Comparison of ENCODE assay signal across 8 cellular contexts in the genomic region with DNA sequence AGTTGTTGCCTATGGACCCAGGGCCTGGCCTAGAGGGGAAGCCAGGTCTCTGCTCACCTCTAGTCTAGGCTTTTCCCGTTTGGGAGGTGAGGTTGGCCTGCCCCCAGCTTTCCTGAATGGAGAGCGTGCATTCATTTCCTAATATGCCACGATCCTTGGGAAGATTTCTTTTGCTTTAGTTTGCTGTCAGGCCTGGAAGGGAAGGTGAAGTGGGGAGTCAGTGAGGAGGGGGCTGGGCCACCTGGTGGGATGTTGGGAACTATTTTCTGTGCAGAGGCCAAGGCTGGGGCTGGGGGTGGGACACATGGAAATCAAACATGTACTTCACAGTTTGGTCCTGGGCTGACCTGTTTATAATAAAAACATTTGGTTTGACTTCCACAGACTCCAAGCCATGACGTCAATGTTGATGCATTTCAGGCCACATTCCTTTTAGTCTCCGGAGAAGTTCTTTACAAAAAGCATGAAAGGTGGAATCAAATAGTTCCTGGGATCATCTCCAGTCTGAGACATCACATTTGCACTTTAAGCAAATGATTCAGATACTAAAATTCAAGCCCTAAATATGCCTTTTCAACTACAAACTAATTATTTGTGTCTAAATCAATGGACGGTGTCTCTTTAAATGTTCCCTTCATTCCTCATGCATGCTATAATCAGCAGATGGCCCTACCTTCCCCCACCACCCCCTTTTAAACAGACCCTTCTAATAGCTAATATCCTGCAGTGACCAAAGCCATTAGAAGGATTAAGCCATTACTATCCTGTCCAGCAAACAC. TPM values are rescaled to one million over a fixed set of nuclear protein-coding genes. Genes with fewer than 3 reads are reported as not detected.
A peak's percentile ranks its signal among the peaks of the same experiment; 100 is the strongest.
DNase-seq lines count a peak whose midpoint lies in the region; ATAC-seq, FAIRE-seq and TF ChIP-seq lines count a peak whose summit lies in the region.

No MANE protein-coding gene starts in this region.

- RAD21 ChIA-PET in HCT116 (lab: Charles Lee; ENCODE audit: low non-redundant PET in 1 of 2, low total read pairs in 2 of 2, uncharacterized antibody in 2 of 2, unreplicated experiment in 2 of 2) = interaction anchor here (0.7 to 2.1 kb wide), 4 partner anchors 32 to 60 kb away, joined by 3 to 16 read pairs (median 5); no protein-coding TSS in a partner anchor

- peak overlapping the region; percentile 44 for H3K4me2 ChIP-seq in HCT116 (ENCODE audit: low read length)
- H3K4me2 ChIP-seq in astrocyte (ENCODE audit: low read length) = peak overlapping the region; percentile 85
- peak overlapping the region; percentile 83 for H3K4me2 ChIP-seq in skeletal muscle satellite cell (ENCODE audit: low read length)

- DNase-seq in HCT116 (ENCODE audit: low read depth, low spot score) (no peak), astrocyte (ENCODE audit: low read depth) (peak; percentile 99), RKO (ENCODE audit: low spot score) (no peak), HPDE6-E6E7 (ENCODE audit: extremely low spot score) (no peak)
- DNase-seq in activated CD4-positive, alpha-beta T cell treated with anti-CD3 and anti-CD28 coated beads, Interleukin-2, amount 10 ng/mL, durations not matched to agents 7 days and 5 days = no peak

- no peaks in the 10 kb centered on the region for H3K79me2 ChIP-seq in HCT116 (ENCODE audit: insufficient read depth, low read length)
- H3K79me2 ChIP-seq in astrocyte (ENCODE audit: insufficient read depth, low read length) = no peaks in the 10 kb centered on the region

- intact Hi-C loops in HCT116 (cut with micrococcal nuclease) = loop anchor here (1.0 to 10.0 kb wide), 5 partner anchors 62 to 397 kb away; partner anchors contain the start of genes HMGB1 and USPL1

- H3K27me3 Mint-ChIP-seq in astrocyte (ENCODE audit: low read depth, unreplicated experiment) = no peaks in the 10 kb centered on the region
- peaks cover 14% of the 10 kb centered on the region for H3K27me3 Mint-ChIP-seq in activated CD4-positive, alpha-beta T cell treated with anti-CD3 and anti-CD28 coated beads, Interleukin-2, amount 10 ng/mL, durations not matched to agents 7 days and 5 days

- H3K36me3 ChIP-seq in HCT116 (ENCODE audit: control insufficient read depth in 1 of 2, insufficient read depth in 2 of 2, low read length in 2 of 2) = no peaks in the 10 kb centered on the region
- no peaks in the 10 kb centered on the region for H3K36me3 ChIP-seq in astrocyte (ENCODE audit: insufficient read depth, low read length)
- H3K36me3 ChIP-seq in skeletal muscle satellite cell (ENCODE audit: insufficient read depth, low read length) = no peaks in the 10 kb centered on the region

- H3K4me3 ChIP-seq in HCT116 (replicated peaks in 1 of 2; ENCODE audit: low read depth in 1 of 2, low read length in 2 of 2) (no peak overlapping the region), astrocyte (ENCODE audit: insufficient read depth, low read depth, low read length) (peak overlapping the region; percentile 37), iPS-11a (ENCODE audit: low read depth, low read length) (peak overlapping the region; percentile 44), skeletal muscle satellite cell (ENCODE audit: low read length) (peak overlapping the region; percentile 35)

- H3K27me3 ChIP-seq in HCT116 (ENCODE audit: insufficient read depth, low read length) = no peaks in the 10 kb centered on the region
- no peaks in the 10 kb centered on the region for H3K27me3 ChIP-seq in astrocyte (ENCODE audit: insufficient read depth, low read length)
- no peaks in the 10 kb centered on the region for H3K27me3 ChIP-seq in skeletal muscle satellite cell (ENCODE audit: control insufficient read depth, insufficient read depth, low read length)

- POLR2A ChIA-PET in HCT116 (lab: Charles Lee) = interaction anchor here (1.9 kb wide), 1 partner anchor 61 kb away, joined by 4 read pairs; no protein-coding TSS in a partner anchor
- POLR2A ChIA-PET in activated CD4-positive, alpha-beta T cell treated with anti-CD3 and anti-CD28 coated beads, Interleukin-2, amount 10 ng/mL, durations not matched to agents 7 days and 5 days (lab: Charles Lee) = no interaction called here

- no peak for TF ChIP-seq RAD21 in HCT116 (IDR thresholded peaks at IDR 0.05; ENCODE audit: low read depth)

- no peaks in the 10 kb centered on the region for H3K9me3 Mint-ChIP-seq in astrocyte (ENCODE audit: unreplicated experiment)
- H3K9me3 Mint-ChIP-seq in activated CD4-positive, alpha-beta T cell treated with anti-CD3 and anti-CD28 coated beads, Interleukin-2, amount 10 ng/mL, durations not matched to agents 7 days and 5 days = no peaks in the 10 kb centered on the region

- H4K20me1 ChIP-seq in HCT116 (ENCODE audit: insufficient read depth) (no peaks in the 10 kb centered on the region), astrocyte (ENCODE audit: insufficient read depth, low read length) (no peaks in the 10 kb centered on the region)

- ATAC-seq in HCT116 = peak; percentile 6; the same call in 1 of the 2 replicates
- ATAC-seq in activated CD4-positive, CD25-positive, alpha-beta regulatory T cell treated with anti-CD3 and anti-CD28 coated beads, Interleukin-2, amount 50 U/mL, for 24 hours = no peak

- H3K4me1 ChIP-seq in HCT116 (ENCODE audit: control insufficient read depth in 1 of 2, insufficient read depth in 2 of 2, low read length in 2 of 2) (peaks cover 9 to 22% of the 10 kb centered on the region in 2 experiments), astrocyte (ENCODE audit: insufficient read depth, low read length) (peaks cover 51% of the 10 kb centered on the region), skeletal muscle satellite cell (ENCODE audit: control insufficient read depth, insufficient read depth, low read length) (peaks cover 60% of the 10 kb centered on the region)

- BruUV-seq in HCT116 (replicated peaks; lab: Mats Ljungman, UMichigan) = no TSS peak

- no peaks in the 10 kb centered on the region for H3K36me3 Mint-ChIP-seq in astrocyte (ENCODE audit: low read depth, unreplicated experiment)
- H3K36me3 Mint-ChIP-seq in activated CD4-positive, alpha-beta T cell treated with anti-CD3 and anti-CD28 coated beads, Interleukin-2, amount 10 ng/mL, durations not matched to agents 7 days and 5 days (ENCODE audit: low read depth) = no peaks in the 10 kb centered on the region

- peak overlapping the region; percentile 31 for H3K4me3 Mint-ChIP-seq in astrocyte (ENCODE audit: unreplicated experiment)
- no peak overlapping the region for H3K4me3 Mint-ChIP-seq in activated CD4-positive, alpha-beta T cell treated with anti-CD3 and anti-CD28 coated beads, Interleukin-2, amount 10 ng/mL, durations not matched to agents 7 days and 5 days

- H3K9me3 ChIP-seq in HCT116 (ENCODE audit: control insufficient read depth in 1 of 2, insufficient read depth in 1 of 2, low read depth in 1 of 2, low read length in 2 of 2) = no peaks in the 10 kb centered on the region
- H3K9me3 ChIP-seq in astrocyte (ENCODE audit: insufficient read depth, low read depth, low read length) = no peaks in the 10 kb centered on the region
- no peaks in the 10 kb centered on the region for H3K9me3 ChIP-seq in skeletal muscle satellite cell (replicated peaks; ENCODE audit: low read length)

- no peaks in the 10 kb centered on the region for H3K9me2 ChIP-seq in HCT116 (ENCODE audit: insufficient read depth)

- no peak for TF ChIP-seq CTCF in HCT116 (IDR thresholded peaks at IDR 0.05 in 2 of 3, conservative IDR thresholded peaks at IDR 0.05 in 1 of 3; ENCODE audit: borderline replicate concordance in 1 of 3, insufficient read depth in 1 of 3, low read depth in 2 of 3, low read length in 2 of 3)
- no peak for TF ChIP-seq CTCF in astrocyte (IDR thresholded peaks at IDR 0.05; ENCODE audit: insufficient read depth, low read depth, low read length)

- peak; percentile 83 for FAIRE-seq in astrocyte (lab: Jason Lieb, UNC)

- peak overlapping the region; percentile 100 for H3K27ac Mint-ChIP-seq in astrocyte (ENCODE audit: unreplicated experiment)
- H3K27ac Mint-ChIP-seq in activated CD4-positive, alpha-beta T cell treated with anti-CD3 and anti-CD28 coated beads, Interleukin-2, amount 10 ng/mL, durations not matched to agents 7 days and 5 days = no peak overlapping the region

- no peak overlapping the region for H3K9ac ChIP-seq in HCT116 (ENCODE audit: low read length)
- H3K9ac ChIP-seq in astrocyte (ENCODE audit: low read length) = peak overlapping the region; percentile 91
- peak overlapping the region; percentile 83 for H3K9ac ChIP-seq in skeletal muscle satellite cell (ENCODE audit: low read depth, low read length)

- H2AFZ ChIP-seq in HCT116 (ENCODE audit: low read depth, low read length, poor library complexity, severe bottlenecking) = peak overlapping the region; percentile 3
- H2AFZ ChIP-seq in astrocyte (ENCODE audit: low read depth, low read length) = peak overlapping the region; percentile 25

- peaks cover 38% of the 10 kb centered on the region for H3K4me1 Mint-ChIP-seq in astrocyte (ENCODE audit: low read depth, unreplicated experiment)
- H3K4me1 Mint-ChIP-seq in activated CD4-positive, alpha-beta T cell treated with anti-CD3 and anti-CD28 coated beads, Interleukin-2, amount 10 ng/mL, durations not matched to agents 7 days and 5 days = peaks cover 4% of the 10 kb centered on the region

- CTCF ChIA-PET in HCT116 (lab: Charles Lee) = interaction anchor here (0.6 to 4.6 kb wide), 5 partner anchors 16 to 399 kb away, joined by 3 to 46 read pairs (median 4); partner anchors contain the start of gene HMGB1
- CTCF ChIA-PET in activated CD4-positive, alpha-beta T cell treated with anti-CD3 and anti-CD28 coated beads, Interleukin-2, amount 10 ng/mL, durations not matched to agents 7 days and 5 days (lab: Charles Lee) = interaction anchor here (1.1 to 1.9 kb wide), 3 partner anchors 17 to 731 kb away, joined by 3 to 6 read pairs (median 3); no protein-coding TSS in a partner anchor

- H3K27ac ChIP-seq in HCT116 (ENCODE audit: low read depth, low read length) = no peak overlapping the region
- peak overlapping the region; percentile 100 for H3K27ac ChIP-seq in astrocyte (ENCODE audit: low read depth, low read length)

- TF ChIP-seq POLR2A in HCT116 (IDR thresholded peaks at IDR 0.05; ENCODE audit: borderline replicate concordance, extremely low read depth, insufficient read depth, insufficient read length) = no peak

TF ChIP-seq in HCT116, 20 proteins besides CTCF, POLR2A, EP300 and RAD21 (continues in another document):
- no peak for TF ChIP-seq ZNF274 (IDR thresholded peaks at IDR 0.05; ENCODE audit: low read depth, low read length)

RNA-seq across cellular contexts. Expression of gene MEDAG, which starts 41.5 kb away (rescaled TPM):
- total RNA-seq in HCT116 (2021; ENCODE audit: unreplicated experiment) (not detected), astrocyte (1.2 and 1.5 TPM in 2 replicates)
- polyA plus RNA-seq in HCT116 (2012) = not detected in 2 replicates
- total RNA-seq in skeletal muscle satellite cell (2012; rRNA removed) = 4.8 and 30.8 TPM in 2 replicates
- not detected for total RNA-seq in activated CD4-positive, alpha-beta T cell treated with anti-CD3 and anti-CD28 coated beads, Interleukin-2, amount 10 ng/mL, durations not matched to agents 7 days and 5 days

Comparison
In these comparisons a context has a peak if more than half of its experiments do, and no peak if none do; other contexts are left out.
1. H3K4me3 ChIP-seq: peak in astrocyte (single experiment), iPS-11a (single experiment) and skeletal muscle satellite cell (single experiment); none in HCT116 (0 of 2).
2. Peak in every context shown above with its lines, with median percentiles within 50 percentile points of each other: H3K4me2 ChIP-seq.